8 cellular contexts compared by ENCODE assay signal in the genomic region with DNA sequence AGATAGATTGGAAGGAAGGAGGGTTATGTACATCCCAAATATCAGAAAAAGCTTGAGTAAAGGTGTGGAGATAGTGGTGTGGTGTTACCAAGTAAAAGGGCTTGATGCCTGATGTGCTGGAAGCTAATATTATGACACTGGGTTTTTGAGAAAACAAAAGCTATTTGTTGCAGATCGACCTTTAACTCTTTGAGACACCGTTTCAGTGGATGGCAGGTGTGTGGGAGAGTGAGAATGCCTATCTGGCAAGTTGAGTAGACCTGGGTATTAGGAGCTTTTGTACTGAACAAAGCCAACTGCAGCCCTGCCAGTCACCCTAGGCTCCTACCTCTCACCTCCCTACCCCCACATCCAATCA. TPM values are rescaled to one million over a fixed set of nuclear protein-coding genes. Genes with fewer than 3 reads are reported as not detected.
DNase-seq lines count a peak whose midpoint lies in the region; ATAC-seq and TF ChIP-seq lines count a peak whose summit lies in the region.
"Had no signal": no experiment of that assay in that cellular context is flagged by ENCODE, and none has a peak within 500 bp of the region (broad histone marks: within the 10 kb centered on the region; RNA-seq: fewer than 3 reads in every experiment).

No MANE protein-coding gene starts in this region.

- no peak for TF ChIP-seq POLR2A in gastrocnemius medialis (IDR thresholded peaks at IDR 0.05)

- intact Hi-C loops in gastrocnemius medialis (cut with DNase I; ENCODE audit: low total_unique reads), result loop anchor here (10.0 kb wide), 1 partner anchor 383 kb away; no protein-coding TSS in a partner anchor

- in situ Hi-C loops in gastrocnemius medialis (cut with MboI; ENCODE audit: low sequenced_read_pairs in 4 of 4), result loop anchor here in 2 of 4 donors (10.0 to 25.0 kb wide), 2 partner anchors 63 to 714 kb away; a partner anchor contains a TSS

- no peak for ATAC-seq in activated T-cell treated with anti-CD3 and anti-CD28 coated beads, Interleukin-2, amount 50 U/mL, for 72 hours (replicated peaks in 1 of 2)
- ATAC-seq in gastrocnemius medialis, result no peak
- no peak for ATAC-seq in GM21447 (IDR thresholded peaks at IDR 0.05; ENCODE audit: unreplicated experiment)
- no peak for ATAC-seq in GM21360 (IDR thresholded peaks at IDR 0.05; ENCODE audit: unreplicated experiment)

- DNase-seq in activated T-cell treated with anti-CD3 and anti-CD28 coated beads, Interleukin-2, amount 50 U/mL, for 72 hours, result no peak
- DNase-seq in activated T-cell treated with anti-CD3 and anti-CD28 coated beads, Interleukin-2, amount 50 U/mL, for 1 hour, result no peak
- no peak for DNase-seq in gastrocnemius medialis
- DNase-seq: stomach had no signal

- H3K4me1 Mint-ChIP-seq in activated T-cell treated with anti-CD3 and anti-CD28 coated beads, Interleukin-2, amount 50 U/mL, for 72 hours (ENCODE audit: low read depth), result peaks cover 38% of the 10 kb centered on the region

- H3K36me3 Mint-ChIP-seq in activated T-cell treated with anti-CD3 and anti-CD28 coated beads, Interleukin-2, amount 50 U/mL, for 72 hours (ENCODE audit: insufficient read depth in 2 of 2), result peaks cover 0 to 1% of the 10 kb centered on the region in 2 donors

- H3K27me3 ChIP-seq in gastrocnemius medialis, result no peaks in the 10 kb centered on the region
- H3K27me3 ChIP-seq: stomach had no signal

- H3K27ac Mint-ChIP-seq in activated T-cell treated with anti-CD3 and anti-CD28 coated beads, Interleukin-2, amount 50 U/mL, for 72 hours, result peak overlapping the region; percentile 49

- no peak for TF ChIP-seq CTCF in gastrocnemius medialis (IDR thresholded peaks at IDR 0.05 in 4 of 5, conservative IDR thresholded peaks at IDR 0.05 in 1 of 5)

- H3K27me3 Mint-ChIP-seq in activated T-cell treated with anti-CD3 and anti-CD28 coated beads, Interleukin-2, amount 50 U/mL, for 72 hours (ENCODE audit: low read depth), result no peaks in the 10 kb centered on the region
- H3K27me3 Mint-ChIP-seq: dendritic cell treated with granulocyte-macrophage colony-stimulating factor and Interleukin-4, amounts not matched to agents 40 ng/mL and 50 ng/mL, for 4 days had no signal

- H3K4me3 ChIP-seq in gastrocnemius medialis, result no peak overlapping the region

- no peaks in the 10 kb centered on the region for H3K9me3 Mint-ChIP-seq in activated T-cell treated with anti-CD3 and anti-CD28 coated beads, Interleukin-2, amount 50 U/mL, for 72 hours
- H3K9me3 Mint-ChIP-seq: dendritic cell treated with granulocyte-macrophage colony-stimulating factor and Interleukin-4, amounts not matched to agents 40 ng/mL and 50 ng/mL, for 4 days had no signal

- peak overlapping the region; percentile 88 for H3K27ac ChIP-seq in angular gyrus (ENCODE audit: low read depth, low read length)
- peak overlapping the region in 3 of 4 donors; percentile 74 to 87 (median 83) for H3K27ac ChIP-seq in gastrocnemius medialis

- H3K9me3 ChIP-seq in gastrocnemius medialis, result no peaks in the 10 kb centered on the region
- H3K9me3 ChIP-seq: stomach had no signal

- no peaks in the 10 kb centered on the region for H3K36me3 ChIP-seq in gastrocnemius medialis

- peaks cover 17 to 19% of the 10 kb centered on the region in 2 donors for H3K4me1 ChIP-seq in gastrocnemius medialis

- H3K4me3 Mint-ChIP-seq in activated T-cell treated with anti-CD3 and anti-CD28 coated beads, Interleukin-2, amount 50 U/mL, for 72 hours, result peak overlapping the region in 1 of 2 donors; percentile 91

RNA-seq across cellular contexts. Expression of a gene that starts 1.4 kb away (rescaled TPM):
- total RNA-seq in activated T-cell treated with anti-CD3 and anti-CD28 coated beads, Interleukin-2, amount 50 U/mL, for 72 hours, result 1 to 10 TPM; 3.4 to 4.7 TPM
- 1 to 10 TPM; 1.8 to 5.6 (median 3.5) TPM for total RNA-seq in gastrocnemius medialis

RNA-seq across cellular contexts. Expression of a gene that starts 1.6 kb away (rescaled TPM):
- total RNA-seq in activated T-cell treated with anti-CD3 and anti-CD28 coated beads, Interleukin-2, amount 50 U/mL, for 72 hours, result 10 to 100 TPM; 15.2 to 15.5 TPM
- under 1 TPM in 3 of 4 donors, not detected in 1; 0.22 to 0.62 (median 0.25) TPM for total RNA-seq in gastrocnemius medialis

RNA-seq across cellular contexts. Expression of a gene that starts 10.5 kb away (rescaled TPM):
- 1 to 10 TPM; 5.9 to 8.8 TPM for total RNA-seq in activated T-cell treated with anti-CD3 and anti-CD28 coated beads, Interleukin-2, amount 50 U/mL, for 72 hours
- 1 to 10 TPM; 3.4 to 5.8 (median 4.5) TPM for total RNA-seq in gastrocnemius medialis

RNA-seq across cellular contexts. Expression of a gene that starts 20.2 kb away (rescaled TPM):
- 100 to 1,000 TPM; 128 to 146 TPM for total RNA-seq in activated T-cell treated with anti-CD3 and anti-CD28 coated beads, Interleukin-2, amount 50 U/mL, for 72 hours
- 100 to 1,000 TPM; 406 to 554 (median 482) TPM for total RNA-seq in gastrocnemius medialis

RNA-seq across cellular contexts. Expression of a gene that starts 49.1 kb away (rescaled TPM):
- 100 to 1,000 TPM; 155 to 178 TPM for total RNA-seq in activated T-cell treated with anti-CD3 and anti-CD28 coated beads, Interleukin-2, amount 50 U/mL, for 72 hours
- total RNA-seq in gastrocnemius medialis, result 10 to 100 TPM; 15.6 to 40.1 (median 37.1) TPM

Comparison
In these comparisons a context has a peak if more than half of its experiments do, and no peak if none do; other contexts are left out.
1. RNA of a gene that starts 1.6 kb away (total RNA-seq): 15.2 to 15.5 TPM in activated T-cell treated with anti-CD3 and anti-CD28 coated beads, Interleukin-2, amount 50 U/mL, for 72 hours; 0.22 to 0.62 TPM in gastrocnemius medialis; every median in the first group is over 4 times any median in the second.